28 cellular contexts compared by ENCODE assay signal in the genomic region with DNA sequence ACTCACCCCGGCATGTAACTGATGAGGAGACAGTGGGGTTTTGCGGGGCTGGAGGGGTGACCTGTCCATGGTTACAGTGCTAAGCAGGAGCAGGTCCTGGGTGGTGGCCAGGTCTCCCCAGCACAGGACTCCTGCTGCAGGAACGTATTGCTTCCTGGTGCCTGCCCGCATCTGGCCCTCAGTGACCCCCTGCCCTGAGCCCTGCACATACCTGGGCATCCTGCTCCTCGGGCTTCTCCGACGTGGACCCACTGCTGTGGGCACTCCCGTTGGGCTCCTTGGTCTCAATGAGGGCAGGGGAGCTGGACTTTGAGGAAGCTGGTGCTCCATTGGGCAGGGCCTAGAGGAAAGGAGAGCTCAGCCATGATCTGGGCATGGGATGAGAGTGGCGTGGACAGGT.
"Had no signal": no experiment of that assay in that cellular context is flagged by ENCODE, and none has a peak within 500 bp of the region (broad histone marks: within the 10 kb centered on the region; RNA-seq: fewer than 3 reads in every experiment).

No MANE protein-coding gene starts in this region.

- H3K4me3 Mint-ChIP-seq: central memory CD8-positive, alpha-beta T cell; naive thymus-derived CD8-positive, alpha-beta T cell; nephron progenitor cell; stimulated activated naive CD8-positive, alpha-beta T cell treated with anti-CD3 and anti-CD28 coated beads, Interleukin-15, amount 100 ng/mL, for 72 hours; type B pancreatic cell had no signal

- H3K4me3 ChIP-seq: coronary artery, esophagus squamous epithelium, left lung, pancreas, right lobe of liver, suprapubic skin had no signal

- H3K4me1 ChIP-seq: left lung, pancreas, right lobe of liver, suprapubic skin had no signal

- ATAC-seq: left cardiac atrium; left lung; naive thymus-derived CD8-positive, alpha-beta T cell; pancreas; right lobe of liver; stimulated activated naive CD8-positive, alpha-beta T cell treated with anti-CD3 and anti-CD28 coated beads, Interleukin-15, amount 100 ng/mL, for 72 hours had no signal

- H3K27ac ChIP-seq: coronary artery, esophagus squamous epithelium, left lung, pancreas, right lobe of liver, suprapubic skin had no signal

- H3K4me1 Mint-ChIP-seq: central memory CD8-positive, alpha-beta T cell; naive thymus-derived CD8-positive, alpha-beta T cell; stimulated activated naive CD8-positive, alpha-beta T cell treated with anti-CD3 and anti-CD28 coated beads, Interleukin-15, amount 100 ng/mL, for 72 hours had no signal

- H3K36me3 ChIP-seq: pancreas, right lobe of liver had no signal

- H3K27me3 ChIP-seq: esophagus squamous epithelium, left lung, pancreas, right lobe of liver, suprapubic skin had no signal

- H3K27me3 Mint-ChIP-seq: central memory CD8-positive, alpha-beta T cell; naive thymus-derived CD8-positive, alpha-beta T cell; progenitor cell of endocrine pancreas; stimulated activated naive CD8-positive, alpha-beta T cell treated with anti-CD3 and anti-CD28 coated beads, Interleukin-15, amount 100 ng/mL, for 72 hours; type B pancreatic cell had no signal

- H3K9me3 Mint-ChIP-seq: central memory CD8-positive, alpha-beta T cell; naive thymus-derived CD8-positive, alpha-beta T cell; nephron progenitor cell; stimulated activated naive CD8-positive, alpha-beta T cell treated with anti-CD3 and anti-CD28 coated beads, Interleukin-15, amount 100 ng/mL, for 72 hours; type B pancreatic cell had no signal

- H3K9me3 ChIP-seq: esophagus squamous epithelium, left lung, pancreas, right lobe of liver, suprapubic skin had no signal

- DNase-seq: dermis blood vessel endothelial cell; effector memory CD4-positive, alpha-beta T cell; erythroblast; esophagus squamous epithelium; foreskin melanocyte; glutamatergic neuron; hypothalamus; left cardiac atrium; left lung; mammary epithelial cell; mesendoderm; nephron progenitor cell; occipital lobe; right lobe of liver; small intestine; stimulated activated CD4-positive, alpha-beta T cell treated with anti-CD3 and anti-CD28 coated beads, Interleukin-12 subunit alpha, Interleukin-12 subunit beta, amount 100 ng/mL, for 4 hours; stimulated activated CD4-positive, alpha-beta T cell treated with anti-CD3 and anti-CD28 coated beads, Interleukin-1b, Interleukin-23, amount 100 ng/mL, for 48 hours; stimulated activated CD4-positive, alpha-beta T cell treated with anti-CD3 and anti-CD28 coated beads, Interleukin-4, amount 100 ng/mL, for 1 hour; stimulated activated CD8-positive, alpha-beta memory T cell treated with anti-CD3 and anti-CD28 coated beads, Interleukin-4, amount 100 ng/mL, for 48 hours; stimulated activated naive CD4-positive, alpha-beta T cell; stimulated activated naive CD8-positive, alpha-beta T cell treated with anti-CD3 and anti-CD28 coated beads, Interleukin-15, amount 100 ng/mL, for 72 hours had no signal

- H3K27ac Mint-ChIP-seq: nephron progenitor cell, progenitor cell of endocrine pancreas, type B pancreatic cell had no signal
